8 cellular contexts compared by ENCODE assay signal in the genomic region with DNA sequence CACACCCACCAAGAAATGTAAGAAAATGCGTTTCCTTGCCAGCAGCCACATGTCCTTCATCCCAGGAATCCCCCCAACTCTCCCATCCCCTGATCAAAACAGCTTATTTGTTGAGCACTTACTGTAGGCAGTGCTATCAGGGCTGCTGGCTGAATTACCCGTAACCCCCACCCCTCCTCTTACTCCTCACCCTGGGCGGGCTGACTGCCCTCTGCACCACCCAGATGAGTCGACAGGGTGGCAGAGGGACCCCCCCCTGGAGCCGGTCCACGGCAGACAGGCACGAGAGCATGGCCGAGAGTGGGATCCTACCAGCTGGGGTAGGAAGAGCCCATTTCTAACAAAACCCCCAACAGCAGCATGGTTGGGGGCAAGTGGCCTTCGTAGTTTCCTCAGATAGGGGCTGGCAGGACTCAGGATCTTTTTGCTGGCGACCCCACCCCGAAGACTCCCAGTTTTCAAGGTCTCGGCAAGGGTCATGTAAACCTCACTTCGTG. TPM values are rescaled to one million over a fixed set of nuclear protein-coding genes. Genes with fewer than 3 reads are reported as not detected.
A peak's percentile ranks its signal among the peaks of the same experiment; 100 is the strongest.
DNase-seq lines count a peak whose midpoint lies in the region; ATAC-seq, FAIRE-seq and TF ChIP-seq lines count a peak whose summit lies in the region.

No MANE protein-coding gene starts in this region.

- DNase-seq in A549 (ENCODE audit: low read depth in 1 of 2, low spot score in 1 of 2) (no peak), fibroblast of mammary gland (ENCODE audit: low read depth) (no peak), prostate gland (ENCODE audit: low spot score) (no peak), NCI-H510A treated with DMSO at 0.1 percent for 48 hours (lab: John Stamatoyannopoulos, UW) (no peak), NCI-H187 (lab: John Stamatoyannopoulos, UW) (no peak)

- intact Hi-C loops in prostate gland (cut with DNase I), result loop anchor here (1.0 to 5.0 kb wide), 2 partner anchors 17 to 97 kb away; no protein-coding TSS in a partner anchor

- TF ChIP-seq CTCF in A549 (IDR thresholded peaks at IDR 0.05), result no peak; the same call in 2 of the 3 replicates
- TF ChIP-seq CTCF in fibroblast of mammary gland (conservative IDR thresholded peaks at IDR 0.05; ENCODE audit: control insufficient read depth, insufficient read depth, low read depth, low read length), result no peak
- no peak for TF ChIP-seq CTCF in prostate gland (IDR thresholded peaks at IDR 0.05)

- no peak for TF ChIP-seq RAD21 in A549 (conservative IDR thresholded peaks at IDR 0.05 in 1 of 2, IDR thresholded peaks at IDR 0.05 in 1 of 2)

- POLR2A ChIA-PET in A549 (lab: Yijun Ruan, JAX), result interaction anchor here (0.6 to 6.1 kb wide), 9 partner anchors 8 to 1750 kb away, joined by 3 to 43 read pairs (median 5); partner anchors contain the start of genes PSMD9, SETD1B and TMEM120B

- no peaks in the 10 kb centered on the region for H3K9me3 ChIP-seq in A549
- no peaks in the 10 kb centered on the region for H3K9me3 ChIP-seq in prostate gland

- no peak for FAIRE-seq in A549 (lab: Jason Lieb, UNC)

- CTCF ChIA-PET in A549 (lab: Yijun Ruan, JAX), result interaction anchor here (0.6 to 72.2 kb wide), 65 partner anchors 9 to 423 kb away, joined by 3 to 2657 read pairs (median 5); partner anchors contain the start of genes BCL7A, HPD, MORN3 and ORAI1

- peak overlapping the region; percentile 78 for H3K4me2 ChIP-seq in A549

- no peak for TF ChIP-seq EP300 in A549 (IDR thresholded peaks at IDR 0.05)

- H3K27ac ChIP-seq in A549 (peak overlapping the region; percentile 100), prostate gland (peak overlapping the region; percentile 98 to 100)

- no peaks in the 10 kb centered on the region for H3K27me3 ChIP-seq in prostate gland (replicated peaks; ENCODE audit: insufficient read depth)

- peak overlapping the region; percentile 30; the same call in 2 of the 3 replicates for H3K4me3 ChIP-seq in A549
- H3K4me3 ChIP-seq in fibroblast of mammary gland (ENCODE audit: control insufficient read depth, low read depth, low read length), result peak overlapping the region; percentile 25
- peak overlapping the region; percentile 42 to 46 for H3K4me3 ChIP-seq in prostate gland

- 1% methylated on average over 13 of the region's 13 CpGs for whole genome bisulfite sequencing in A549 (ENCODE audit: missing lambda C conversion rate)
- WGBS in prostate gland, result 2% methylated on average over 13 of the region's 13 CpGs

- ATAC-seq in A549 (peak; percentile 4 to 7; a peak in 4 of 6 replicates), GM21576 (IDR thresholded peaks at IDR 0.05; ENCODE audit: unreplicated experiment) (peak; percentile 1), HG02623 (IDR thresholded peaks at IDR 0.05; ENCODE audit: unreplicated experiment) (no peak)
- ATAC-seq in activated CD4-positive, CD25-positive, alpha-beta regulatory T cell treated with anti-CD3 and anti-CD28 coated beads, Interleukin-2, amount 50 U/mL, for 24 hours, result peak; percentile 9 to 16

- H3K4me1 ChIP-seq in A549, result peaks cover 72% of the 10 kb centered on the region
- peaks cover 43% of the 10 kb centered on the region for H3K4me1 ChIP-seq in prostate gland (replicated peaks)

- TF ChIP-seq POLR2A in A549 (IDR thresholded peaks at IDR 0.05; ENCODE audit: low read length) (no peak), prostate gland (IDR thresholded peaks at IDR 0.05) (no peak)

- H3K36me3 ChIP-seq in prostate gland, result no peaks in the 10 kb centered on the region

TF ChIP-seq in A549, 52 proteins besides CTCF, POLR2A, EP300 and RAD21:
- TF ChIP-seq, protein P1, sequence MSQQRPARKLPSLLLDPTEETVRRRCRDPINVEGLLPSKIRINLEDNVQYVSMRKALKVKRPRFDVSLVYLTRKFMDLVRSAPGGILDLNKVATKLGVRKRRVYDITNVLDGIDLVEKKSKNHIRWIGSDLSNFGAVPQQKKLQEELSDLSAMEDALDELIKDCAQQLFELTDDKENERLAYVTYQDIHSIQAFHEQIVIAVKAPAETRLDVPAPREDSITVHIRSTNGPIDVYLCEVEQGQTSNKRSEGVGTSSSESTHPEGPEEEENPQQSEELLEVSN (IDR thresholded peaks at IDR 0.05; ENCODE audit: borderline replicate concordance, low read depth), result no peak
- TF ChIP-seq KDM1A (IDR thresholded peaks at IDR 0.05; ENCODE audit: low read depth), result no peak
- peak; percentile 32; the same call in 1 of the 2 replicates for TF ChIP-seq HOXB13 (CRISPR knock-in tag; IDR thresholded peaks at IDR 0.05; ENCODE audit: low read depth)
- no peak for TF ChIP-seq CHD2 (IDR thresholded peaks at IDR 0.05; ENCODE audit: low read length, partially characterized antibody)
- TF ChIP-seq SREBF2 (IDR thresholded peaks at IDR 0.05), result no peak
- TF ChIP-seq FOSB (CRISPR knock-in tag; IDR thresholded peaks at IDR 0.05), result peak; percentile 84; the same call in 1 of the 2 replicates
- peak; percentile 52; the same call in 1 of the 2 replicates for TF ChIP-seq ZNF302 (CRISPR knock-in tag; IDR thresholded peaks at IDR 0.05)

RNA-seq across cellular contexts. Expression of gene RHOF, which starts 1.1 kb away (rescaled TPM):
- polyA plus RNA-seq in A549 (2011; rRNA removed), result 47.1 and 48.0 TPM in 2 replicates
- 84.7 and 94.6 TPM in 2 replicates for polyA plus RNA-seq in A549 (2012; cell fraction: cytosol; rRNA removed)
- 108 and 113 TPM in 2 replicates for polyA plus RNA-seq in A549 (2012; cell fraction: nucleus; rRNA removed)
- 48.6 to 52.3 TPM (median 51.8 TPM) in 3 replicates for polyA plus RNA-seq in A549 (2017; fragmentation: RNase III; extraction: RNeasy Plus Mini Kit Qiagen cat#74134 plus additional on column Dnase treatment)
- polyA minus RNA-seq in A549 (2011; rRNA and poly(A)+ RNA removed), result 88.9 and 139 TPM in 2 replicates
- 10 to 100 TPM in 1 of 2 donors, 1 to 10 TPM in 1; 9.5 to 23.5 TPM for total RNA-seq in prostate gland

RNA-seq across cellular contexts. Expression of gene SETD1B, which starts 9.2 kb away (rescaled TPM):
- polyA plus RNA-seq in A549 (2011; rRNA removed) (1.1 and 2.1 TPM in 2 replicates), A549 (2017; fragmentation: RNase III; extraction: RNeasy Plus Mini Kit Qiagen cat#74134 plus additional on column Dnase treatment) (7.4 to 8.6 TPM (median 8.0 TPM) in 3 replicates)
- 2.2 and 3.1 TPM in 2 replicates for polyA plus RNA-seq in A549 (2012; cell fraction: cytosol; rRNA removed)
- 6.5 and 9.1 TPM in 2 replicates for polyA plus RNA-seq in A549 (2012; cell fraction: nucleus; rRNA removed)
- 2.6 and 4.2 TPM in 2 replicates for polyA minus RNA-seq in A549 (2011; rRNA and poly(A)+ RNA removed)
- 10 to 100 TPM; 19.2 to 27.5 TPM for total RNA-seq in prostate gland
